In the genomic region with DNA sequence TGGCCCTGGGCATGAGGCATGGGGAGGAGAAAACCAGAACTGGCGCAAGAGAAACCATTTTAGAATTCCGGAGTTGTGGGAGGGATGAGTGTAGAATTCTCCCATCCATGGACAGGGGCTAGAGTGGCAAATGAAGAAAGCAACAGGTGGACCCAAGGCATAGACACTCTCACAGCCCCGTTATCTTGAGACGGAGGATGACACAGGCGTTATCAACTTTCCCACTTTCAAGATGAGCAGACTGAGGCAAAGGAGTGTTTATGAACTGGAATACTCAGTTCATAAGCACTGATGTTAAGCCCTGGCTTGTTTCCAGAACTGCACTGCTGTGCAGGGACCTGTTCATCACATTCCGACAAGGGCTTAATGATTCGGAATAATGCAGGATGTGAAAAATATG, we compare ENCODE assay signal across 12 cellular contexts. TPM values are rescaled to one million over a fixed set of nuclear protein-coding genes. Genes with fewer than 3 reads are reported as not detected.
DNase-seq lines count a peak whose midpoint lies in the region; ATAC-seq and TF ChIP-seq lines count a peak whose summit lies in the region.
"Had no signal": no experiment of that assay in that cellular context is flagged by ENCODE, and none has a peak within 500 bp of the region (broad histone marks: within the 10 kb centered on the region; RNA-seq: fewer than 3 reads in every experiment).

No MANE protein-coding gene starts in this region.

- CTCF ChIA-PET in activated CD4-positive, alpha-beta T cell treated with anti-CD3 and anti-CD28 coated beads for 36 hours (lab: Charles Lee), result interaction anchor here (1.3 kb wide), 1 partner anchor 27 kb away, joined by 3 read pairs; the partner anchor contains the start of gene MTIF3
- CTCF ChIA-PET in mammary epithelial cell (lab: Charles Lee; ENCODE audit: low non-redundant PET), result no interaction called here

- H3K9ac ChIP-seq in mammary epithelial cell (ENCODE audit: insufficient read depth, low read length), result no peak overlapping the region

- peaks cover 32% of the 10 kb centered on the region for H3K79me2 ChIP-seq in mammary epithelial cell (ENCODE audit: insufficient read depth, low read length)

- no peak for TF ChIP-seq CTCF in mammary epithelial cell (conservative IDR thresholded peaks at IDR 0.05 in 1 of 2, IDR thresholded peaks at IDR 0.05 in 1 of 2; ENCODE audit: extremely low read depth in 1 of 2, insufficient read depth in 1 of 2, low read depth in 1 of 2, low read length in 2 of 2)
- no peak for TF ChIP-seq CTCF in osteocyte (IDR thresholded peaks at IDR 0.05)
- TF ChIP-seq CTCF in transverse colon (IDR thresholded peaks at IDR 0.05), result no peak

- no peak overlapping the region for H3K27ac ChIP-seq in mammary epithelial cell (ENCODE audit: insufficient read depth, low read depth, low read length)
- H3K27ac ChIP-seq in transverse colon, result no peak overlapping the region

- no peaks in the 10 kb centered on the region for H3K9me3 ChIP-seq in mammary epithelial cell (replicated peaks; ENCODE audit: insufficient read depth, low read length)
- no peaks in the 10 kb centered on the region for H3K9me3 ChIP-seq in transverse colon
- H3K9me3 ChIP-seq: body of pancreas, tibial nerve had no signal

- H4K20me1 ChIP-seq in mammary epithelial cell (ENCODE audit: insufficient read depth, low read length), result no peaks in the 10 kb centered on the region

- H3K4me3 Mint-ChIP-seq in activated CD4-positive, alpha-beta T cell treated with anti-CD3 and anti-CD28 coated beads for 36 hours, result peak overlapping the region; percentile 80
- peak overlapping the region; percentile 75 for H3K4me3 Mint-ChIP-seq in osteocyte (ENCODE audit: unreplicated experiment)

- peak overlapping the region; percentile 97 for H3K4me2 ChIP-seq in mammary epithelial cell (ENCODE audit: insufficient read depth, low read depth, low read length)

- H3K36me3 Mint-ChIP-seq in activated CD4-positive, alpha-beta T cell treated with anti-CD3 and anti-CD28 coated beads for 36 hours (ENCODE audit: low read depth), result peaks cover 31% of the 10 kb centered on the region
- H3K36me3 Mint-ChIP-seq in osteocyte (ENCODE audit: unreplicated experiment), result peaks cover 6% of the 10 kb centered on the region

- peaks cover 45% of the 10 kb centered on the region for H3K4me1 Mint-ChIP-seq in activated CD4-positive, alpha-beta T cell treated with anti-CD3 and anti-CD28 coated beads for 36 hours
- peaks cover 30% of the 10 kb centered on the region for H3K4me1 Mint-ChIP-seq in osteocyte (ENCODE audit: unreplicated experiment)

- TF ChIP-seq POLR2A in transverse colon (IDR thresholded peaks at IDR 0.05), result no peak

- H3K9me3 Mint-ChIP-seq in activated CD4-positive, alpha-beta T cell treated with anti-CD3 and anti-CD28 coated beads for 36 hours (ENCODE audit: low read depth), result no peaks in the 10 kb centered on the region
- H3K9me3 Mint-ChIP-seq in osteocyte (ENCODE audit: unreplicated experiment), result no peaks in the 10 kb centered on the region

- H3K27ac Mint-ChIP-seq in activated CD4-positive, alpha-beta T cell treated with anti-CD3 and anti-CD28 coated beads for 36 hours, result peak overlapping the region; percentile 87
- H3K27ac Mint-ChIP-seq in osteocyte (ENCODE audit: unreplicated experiment), result no peak overlapping the region

- H3K36me3 ChIP-seq in mammary epithelial cell (ENCODE audit: insufficient read depth, low read length) (peaks cover 4% of the 10 kb centered on the region), transverse colon (peaks cover 0 to 1% (median 0%) of the 10 kb centered on the region in 4 donors)

- in situ Hi-C loops in mammary epithelial cell (cut with MboI; ENCODE audit: low sequenced_read_pairs in 2 of 2), result no loop called here
- in situ Hi-C loops in transverse colon (cut with MboI; ENCODE audit: low pct_ligation_motif_present in 1 of 4, low pct_unique_long_range_greater_than_20kb in 1 of 4, low sequenced_read_pairs in 3 of 4), result no loop called here

- peaks cover 36% of the 10 kb centered on the region for H3K4me1 ChIP-seq in mammary epithelial cell (ENCODE audit: insufficient read depth, low read length)
- H3K4me1 ChIP-seq in transverse colon, result peaks cover 16 to 37% (median 31%) of the 10 kb centered on the region in 4 donors

- H2AFZ ChIP-seq in mammary epithelial cell (ENCODE audit: low read depth, low read length), result peak overlapping the region; percentile 8

- dilution Hi-C loops in mammary epithelial cell (cut with HindIII; ENCODE audit: low sequenced_read_pairs), result no loop called here

- intact Hi-C loops in activated CD4-positive, alpha-beta T cell treated with anti-CD3 and anti-CD28 coated beads for 36 hours (cut with DNase I, micrococcal nuclease), result loop anchor here (10.0 kb wide), 5 partner anchors 169 to 1231 kb away; partner anchors contain the start of genes PAN3 (in 1 of the 2), POMP (in 1 of the 2), RNF6 (in 1 of the 2) and RPL21 (in 1 of the 2)
- intact Hi-C loops in mammary epithelial cell (cut with micrococcal nuclease) (no loop called here), transverse colon (cut with DNase I; ENCODE audit: low total_unique reads) (loop anchor here (10.0 kb wide), 1 partner anchor 191 kb away; no protein-coding TSS in a partner anchor)

- POLR2A ChIA-PET in activated CD4-positive, alpha-beta T cell treated with anti-CD3 and anti-CD28 coated beads for 36 hours (lab: Charles Lee), result no interaction called here

- no peaks in the 10 kb centered on the region for H3K27me3 ChIP-seq in mammary epithelial cell (ENCODE audit: insufficient read depth, low read length)
- no peaks in the 10 kb centered on the region for H3K27me3 ChIP-seq in transverse colon
- H3K27me3 ChIP-seq: body of pancreas, tibial nerve had no signal

- BruUV-seq in mammary epithelial cell (replicated peaks; lab: Mats Ljungman, UMichigan), result no TSS peak

- no peak overlapping the region for H3K4me3 ChIP-seq in mammary epithelial cell (replicated peaks in 1 of 3; ENCODE audit: insufficient read depth in 1 of 3, low read depth in 2 of 3, low read length in 3 of 3)
- H3K4me3 ChIP-seq in transverse colon, result no peak overlapping the region

- no peak for TF ChIP-seq EP300 in transverse colon (IDR thresholded peaks at IDR 0.05; ENCODE audit: low read depth)

- no peak for ATAC-seq in activated CD4-positive, alpha-beta T cell treated with anti-CD3 and anti-CD28 coated beads for 36 hours
- ATAC-seq in HG02840 (IDR thresholded peaks at IDR 0.05; ENCODE audit: low FRiP score, unreplicated experiment), result no peak

- DNase-seq in activated CD4-positive, alpha-beta T cell treated with anti-CD3 and anti-CD28 coated beads for 36 hours, result no peak
- DNase-seq in activated CD4-positive, alpha-beta T cell treated with anti-CD3 and anti-CD28 coated beads, Interleukin-2, amount 50 U/mL, for 4 hours, result no peak
- peak; percentile 13 for DNase-seq in NCI-H1694 treated with DMSO at 0.1 percent for 48 hours (lab: John Stamatoyannopoulos, UW)
- no peak for DNase-seq in mammary epithelial cell
- DNase-seq in osteocyte (ENCODE audit: extremely low spot score, unreplicated experiment), result no peak
- no peak for DNase-seq in transverse colon
- no peak for DNase-seq in 8988T
- DNase-seq: NCI-H1048, NCI-H748 treated with DMSO at 0.1 percent for 48 hours had no signal

- 70% methylated on average over 7 of the region's 7 CpGs for WGBS in mammary epithelial cell (ENCODE audit: low coverage, missing lambda C conversion rate)
- 72 to 79% methylated on average over 6 to 7 of the region's 7 CpGs for WGBS in transverse colon (ENCODE audit: low coverage in 1 of 2), 2 donors

- H3K27me3 Mint-ChIP-seq in activated CD4-positive, alpha-beta T cell treated with anti-CD3 and anti-CD28 coated beads for 36 hours, result no peaks in the 10 kb centered on the region
- H3K27me3 Mint-ChIP-seq in osteocyte (ENCODE audit: unreplicated experiment), result peaks cover 10% of the 10 kb centered on the region

RNA-seq across cellular contexts. Expression of gene GTF3A, which starts 1.1 kb away (rescaled TPM):
- total RNA-seq in activated CD4-positive, alpha-beta T cell treated with anti-CD3 and anti-CD28 coated beads for 36 hours, result 100 to 1,000 TPM; 177 to 208 TPM
- 10 to 100 TPM; 62.0 to 69.3 TPM for total RNA-seq in mammary epithelial cell
- 83.1 TPM for polyA plus RNA-seq in mammary epithelial cell
- polyA minus RNA-seq in mammary epithelial cell, result 24.3 TPM
- 67.0 and 67.4 TPM in 2 replicates for total RNA-seq in osteocyte
- total RNA-seq in transverse colon, result 100 to 1,000 TPM in 1 of 4 donors, 10 to 100 TPM in 3; 43.1 to 195 (median 60.0) TPM

RNA-seq across cellular contexts. Expression of gene MTIF3, which starts 27.0 kb away (rescaled TPM):
- 10 to 100 TPM; 27.5 to 43.0 TPM for total RNA-seq in activated CD4-positive, alpha-beta T cell treated with anti-CD3 and anti-CD28 coated beads for 36 hours
- total RNA-seq in mammary epithelial cell, result 10 to 100 TPM; 32.2 to 35.5 TPM
- polyA plus RNA-seq in mammary epithelial cell, result 41.7 TPM
- 21.4 TPM for polyA minus RNA-seq in mammary epithelial cell
- total RNA-seq in osteocyte, result 38.9 and 41.6 TPM in 2 replicates
- total RNA-seq in transverse colon, result 10 to 100 TPM; 27.7 to 98.3 (median 66.7) TPM
